Comparison of ENCODE assay signal across 14 cellular contexts in the genomic region with DNA sequence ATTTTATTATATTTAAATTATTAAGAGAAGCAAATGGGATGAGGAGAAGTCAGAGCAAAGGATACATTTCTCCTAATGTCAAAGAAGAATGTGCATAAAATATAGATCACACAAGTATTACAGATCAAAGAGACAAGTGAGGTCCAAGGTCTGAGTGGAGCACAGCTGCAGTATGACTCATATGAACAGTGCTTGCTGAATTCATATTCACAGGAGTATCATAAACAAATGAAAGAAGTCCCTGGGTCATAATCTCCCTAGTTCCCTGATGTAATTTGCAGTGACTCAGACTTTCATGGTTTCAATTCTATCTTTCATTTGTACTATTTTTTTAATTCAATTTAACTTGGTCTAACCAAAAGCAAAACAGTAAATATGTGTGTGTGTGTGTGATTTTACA.
DNase-seq lines count a peak whose midpoint lies in the region; ATAC-seq, FAIRE-seq and TF ChIP-seq lines count a peak whose summit lies in the region.
"Had no signal": no experiment of that assay in that cellular context is flagged by ENCODE, and none has a peak within 500 bp of the region (broad histone marks: within the 10 kb centered on the region; RNA-seq: fewer than 3 reads in every experiment).

No MANE protein-coding gene starts in this region.

- H3K4me1 Mint-ChIP-seq in stimulated activated memory B cell treated with anti-CD40 and anti-IgM and Interleukin-4, amounts not matched to agents 10 μg/mL and 1 μg/mL and 100 μg/mL, for 72 hours: no peaks in the 10 kb centered on the region
- H3K4me1 Mint-ChIP-seq: activated naive CD4-positive, alpha-beta T cell treated with anti-CD3 and anti-CD28 coated beads, Interleukin-2, amount 50 U/mL, for 24 hours had no signal

- H3K27ac ChIP-seq in AG04450 (ENCODE audit: low read depth, low read length): no peak overlapping the region
- H3K27ac ChIP-seq: BLaER1, PC-9 had no signal

- no peaks in the 10 kb centered on the region for H3K9me3 ChIP-seq in AG04450 (ENCODE audit: control insufficient read depth, insufficient read depth, low read length)
- H3K9me3 ChIP-seq: BLaER1 had no signal

- no peak for TF ChIP-seq CTCF in AG04450 (IDR thresholded peaks at IDR 0.05; ENCODE audit: low read depth, low read length)

- POLR2A ChIA-PET in AG04450 (lab: Yijun Ruan, JAX): no interaction called here

- H3K27me3 Mint-ChIP-seq in stimulated activated memory B cell treated with anti-CD40 and anti-IgM and Interleukin-4, amounts not matched to agents 10 μg/mL and 1 μg/mL and 100 μg/mL, for 72 hours: no peaks in the 10 kb centered on the region
- H3K27me3 Mint-ChIP-seq: activated naive CD4-positive, alpha-beta T cell treated with anti-CD3 and anti-CD28 coated beads, Interleukin-2, amount 50 U/mL, for 24 hours had no signal

- no peak overlapping the region for H3K4me3 Mint-ChIP-seq in stimulated activated memory B cell treated with anti-CD40 and anti-IgM and Interleukin-4, amounts not matched to agents 10 μg/mL and 1 μg/mL and 100 μg/mL, for 72 hours
- H3K4me3 Mint-ChIP-seq: activated naive CD4-positive, alpha-beta T cell treated with anti-CD3 and anti-CD28 coated beads, Interleukin-2, amount 50 U/mL, for 24 hours had no signal

- H3K27me3 ChIP-seq in AG04450 (ENCODE audit: control insufficient read depth, insufficient read depth, low read length): no peaks in the 10 kb centered on the region
- H3K27me3 ChIP-seq: BLaER1 had no signal

- DNase-seq in AG04450 (ENCODE audit: low read depth, low spot score) (peak; percentile 88), HS-27A (ENCODE audit: low read depth) (peak; percentile 81), astrocyte of the hippocampus (ENCODE audit: low read depth, low spot score) (peak; percentile 22)
- no peak for DNase-seq in activated CD4-positive, alpha-beta T cell treated with anti-CD3 and anti-CD28 coated beads for 1 hour
- no peak for DNase-seq in stimulated activated CD4-positive, alpha-beta T cell treated with anti-CD3 and anti-CD28 coated beads, Interleukin-12 subunit alpha, Interleukin-12 subunit beta, amount 100 ng/mL, for 4 hours
- DNase-seq: erythroblast, NCI-H1105 treated with DMSO at 0.1 percent for 48 hours had no signal

- H3K9me3 Mint-ChIP-seq in stimulated activated memory B cell treated with anti-CD40 and anti-IgM and Interleukin-4, amounts not matched to agents 10 μg/mL and 1 μg/mL and 100 μg/mL, for 72 hours: peaks cover 3% of the 10 kb centered on the region

- no peaks in the 10 kb centered on the region for H3K36me3 Mint-ChIP-seq in stimulated activated memory B cell treated with anti-CD40 and anti-IgM and Interleukin-4, amounts not matched to agents 10 μg/mL and 1 μg/mL and 100 μg/mL, for 72 hours
- H3K36me3 Mint-ChIP-seq: activated naive CD4-positive, alpha-beta T cell treated with anti-CD3 and anti-CD28 coated beads, Interleukin-2, amount 50 U/mL, for 24 hours had no signal

- no peak overlapping the region for H3K4me3 ChIP-seq in AG04450 (ENCODE audit: low read depth, low read length)
- H3K4me3 ChIP-seq: BLaER1, PC-9 had no signal

- CTCF ChIA-PET in AG04450 (lab: Charles Lee): no interaction called here

- ATAC-seq in HG03175 (IDR thresholded peaks at IDR 0.05; ENCODE audit: unreplicated experiment): no peak
- ATAC-seq in stimulated activated memory B cell treated with anti-CD40 and anti-IgM and Interleukin-4, amounts not matched to agents 10 μg/mL and 1 μg/mL and 100 μg/mL, for 72 hours: no peak

- H3K27ac Mint-ChIP-seq in stimulated activated memory B cell treated with anti-CD40 and anti-IgM and Interleukin-4, amounts not matched to agents 10 μg/mL and 1 μg/mL and 100 μg/mL, for 72 hours: no peak overlapping the region
- H3K27ac Mint-ChIP-seq: activated naive CD4-positive, alpha-beta T cell treated with anti-CD3 and anti-CD28 coated beads, Interleukin-2, amount 50 U/mL, for 24 hours had no signal

- FAIRE-seq in islet of Langerhans (lab: Jason Lieb, UNC): peak; percentile 90
- FAIRE-seq: GM12891 had no signal

Comparison
In these comparisons a context has a peak if more than half of its experiments do, and no peak if none do; other contexts are left out.
1. DNase-seq: peak in AG04450 (single experiment), HS-27A (single experiment) and astrocyte of the hippocampus (single experiment); none in activated CD4-positive, alpha-beta T cell treated with anti-CD3 and anti-CD28 coated beads for 1 hour (single experiment) and stimulated activated CD4-positive, alpha-beta T cell treated with anti-CD3 and anti-CD28 coated beads, Interleukin-12 subunit alpha, Interleukin-12 subunit beta, amount 100 ng/mL, for 4 hours (single experiment).